12 cellular contexts compared by ENCODE assay signal in the genomic region with DNA sequence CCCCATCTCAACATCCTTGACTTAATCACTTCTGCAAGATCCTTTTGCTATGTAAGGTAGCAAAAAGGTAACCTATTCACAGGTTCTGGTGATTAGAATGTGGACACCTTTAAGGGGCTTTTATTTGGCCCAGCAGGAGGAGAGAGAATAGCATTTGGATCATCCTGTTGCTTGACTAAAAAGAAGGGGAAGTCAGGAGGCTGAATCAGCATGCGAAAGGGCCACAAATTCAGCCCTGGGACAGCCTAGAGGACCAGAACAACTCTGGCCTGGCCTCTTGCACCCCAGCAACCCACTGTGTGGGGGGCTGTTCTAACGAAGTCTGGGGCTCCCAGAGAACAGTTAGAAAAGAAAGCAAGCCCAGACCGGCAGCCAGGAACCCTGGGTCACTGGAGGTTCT. TPM values are rescaled to one million over a fixed set of nuclear protein-coding genes. Genes with fewer than 3 reads are reported as not detected.
A peak's percentile ranks its signal among the peaks of the same experiment; 100 is the strongest.
DNase-seq lines count a peak whose midpoint lies in the region; ATAC-seq, FAIRE-seq and TF ChIP-seq lines count a peak whose summit lies in the region.
"Had no signal": no experiment of that assay in that cellular context is flagged by ENCODE, and none has a peak within 500 bp of the region (broad histone marks: within the 10 kb centered on the region; RNA-seq: fewer than 3 reads in every experiment).

No MANE protein-coding gene starts in this region.

- peaks cover 15% of the 10 kb centered on the region for H3K27me3 Mint-ChIP-seq in activated naive CD4-positive, alpha-beta T cell treated with anti-CD3 and anti-CD28 coated beads for 36 hours (ENCODE audit: low read depth)

- H3K4me3 Mint-ChIP-seq in activated naive CD4-positive, alpha-beta T cell treated with anti-CD3 and anti-CD28 coated beads for 36 hours, result no peak overlapping the region
- H3K4me3 Mint-ChIP-seq: CD4-positive, alpha-beta T cell had no signal

- no peak for TF ChIP-seq EP300 in GM12878 (IDR thresholded peaks at IDR 0.05; ENCODE audit: borderline replicate concordance in 1 of 2, control insufficient read depth in 1 of 2, low read depth in 2 of 2, low read length in 2 of 2)

- DNase-seq in heart left ventricle, result no peak
- no peak for DNase-seq in left cardiac atrium
- DNase-seq in GM12878 (ENCODE audit: low read depth, low spot score), result no peak
- peak; percentile 7 for DNase-seq in midbrain (lab: John Stamatoyannopoulos, UW)
- no peak for DNase-seq in activated naive CD4-positive, alpha-beta T cell treated with anti-CD3 and anti-CD28 coated beads for 36 hours
- DNase-seq in cerebellar nuclear complex (lab: John Stamatoyannopoulos, UW), result no peak
- DNase-seq: CD4-positive, alpha-beta T cell; effector CD4-positive, alpha-beta T cell; mammary epithelial cell; NCI-H345 had no signal

- H3K27ac Mint-ChIP-seq in activated naive CD4-positive, alpha-beta T cell treated with anti-CD3 and anti-CD28 coated beads for 36 hours, result no peak overlapping the region
- H3K27ac Mint-ChIP-seq: CD4-positive, alpha-beta T cell had no signal

- no peaks in the 10 kb centered on the region for H3K36me3 ChIP-seq in heart left ventricle
- no peaks in the 10 kb centered on the region for H3K36me3 ChIP-seq in GM12878 (ENCODE audit: control insufficient read depth in 2 of 2, insufficient read depth in 2 of 2, low read length in 1 of 2)
- H3K36me3 ChIP-seq in urinary bladder (ENCODE audit: insufficient read depth), result no peaks in the 10 kb centered on the region

- in situ Hi-C loops in GM12878 (cut with MboI), result loop anchor here (25.0 kb wide), 1 partner anchor 1835 kb away; the partner anchor contains the start of gene SSTR3

- no peak for FAIRE-seq in GM12878 (lab: Jason Lieb, UNC)

- no peak for ATAC-seq in heart left ventricle
- ATAC-seq in left cardiac atrium, result no peak
- ATAC-seq in GM12878, result no peak
- no peak for ATAC-seq in HG02678 (IDR thresholded peaks at IDR 0.05; ENCODE audit: unreplicated experiment)

- no peak overlapping the region for H3K4me3 ChIP-seq in heart left ventricle
- no peak overlapping the region for H3K4me3 ChIP-seq in GM12878
- no peak overlapping the region for H3K4me3 ChIP-seq in urinary bladder (ENCODE audit: low read depth, low read length)

- H4K20me1 ChIP-seq in GM12878 (ENCODE audit: control insufficient read depth, insufficient read depth), result no peaks in the 10 kb centered on the region

- POLR2A ChIA-PET in GM12878 (lab: Charles Lee), result interaction anchor here (1.4 to 3.2 kb wide), 4 partner anchors 9 to 32 kb away, joined by 4 to 20 read pairs (median 4); no protein-coding TSS in a partner anchor

- TF ChIP-seq CTCF in heart left ventricle (IDR thresholded peaks at IDR 0.05), result no peak
- no peak for TF ChIP-seq CTCF in GM12878 (IDR thresholded peaks at IDR 0.05 in 2 of 3, conservative IDR thresholded peaks at IDR 0.05 in 1 of 3; ENCODE audit: control insufficient read depth in 2 of 3, extremely low read depth in 1 of 3, insufficient read depth in 1 of 3, low read depth in 3 of 3, low read length in 3 of 3)

- CTCF ChIA-PET in GM12878 (lab: Yijun Ruan, JAX), result interaction anchor here (1.7 kb wide), 1 partner anchor 32 kb away, joined by 4 read pairs; no protein-coding TSS in a partner anchor
- CTCF ChIA-PET in activated naive CD4-positive, alpha-beta T cell treated with anti-CD3 and anti-CD28 coated beads for 36 hours (lab: Charles Lee), result interaction anchor here (0.5 to 0.6 kb wide), 2 partner anchors 119 to 213 kb away, joined by 3 read pairs; no protein-coding TSS in a partner anchor

- H3K4me1 ChIP-seq in heart left ventricle, result peaks cover 0 to 62% (median 20%) of the 10 kb centered on the region in 12 donors
- H3K4me1 ChIP-seq in GM12878 (ENCODE audit: control insufficient read depth, insufficient read depth, low read length), result peaks cover 32% of the 10 kb centered on the region
- no peaks in the 10 kb centered on the region for H3K4me1 ChIP-seq in urinary bladder (ENCODE audit: insufficient read depth)

- 83 to 94% (median 90%) methylated on average over 3 of the region's 3 CpGs for WGBS in heart left ventricle, 4 donors
- 74% methylated on average over 3 of the region's 3 CpGs for WGBS in GM12878 (ENCODE audit: insufficient coverage, insufficient replicate concordance, low lambda C conversion rate, missing lambda C conversion rate)
- 80% methylated on average over 3 of the region's 3 CpGs for WGBS in urinary bladder

- intact Hi-C loops in heart left ventricle (cut with DNase I), result no loop called here
- intact Hi-C loops in left cardiac atrium (cut with DNase I), result no loop called here
- intact Hi-C loops in GM12878 (cut with micrococcal nuclease; ENCODE audit: unreplicated experiment), result loop anchor here (2.0 kb wide), 1 partner anchor 33 kb away; no protein-coding TSS in a partner anchor
- intact Hi-C loops in activated naive CD4-positive, alpha-beta T cell treated with anti-CD3 and anti-CD28 coated beads for 36 hours (cut with micrococcal nuclease), result no loop called here

- H3K9me3 ChIP-seq in heart left ventricle, result no peaks in the 10 kb centered on the region
- no peaks in the 10 kb centered on the region for H3K9me3 ChIP-seq in GM12878 (replicated peaks; ENCODE audit: control insufficient read depth, insufficient read depth, low read length)

- H3K79me2 ChIP-seq in GM12878 (ENCODE audit: control insufficient read depth, insufficient read depth, low read length), result peaks cover 2% of the 10 kb centered on the region

- SMC1A ChIA-PET in GM12878 (lab: Charles Lee; ENCODE audit: uncharacterized antibody, unreplicated experiment), result interaction anchor here (1.0 to 2.3 kb wide), 3 partner anchors 27 to 204 kb away, joined by 4 to 7 read pairs (median 7); no protein-coding TSS in a partner anchor

- BruUV-seq in GM12878 (replicated peaks; lab: Mats Ljungman, UMichigan), result no TSS peak

- TF ChIP-seq RAD21 in GM12878 (IDR thresholded peaks at IDR 0.05; ENCODE audit: insufficient read depth, low read depth, low read length), result no peak

- H3K27me3 ChIP-seq in heart left ventricle (no peaks in the 10 kb centered on the region), GM12878 (replicated peaks in 1 of 2; ENCODE audit: control insufficient read depth in 2 of 2, insufficient read depth in 2 of 2, low read length in 1 of 2) (no peaks in the 10 kb centered on the region)

- RAD21 ChIA-PET in GM12878 (lab: Charles Lee; ENCODE audit: unreplicated experiment), result interaction anchor here (2.0 to 2.8 kb wide), 4 partner anchors 19 to 33 kb away, joined by 5 to 23 read pairs (median 15); no protein-coding TSS in a partner anchor

- no peaks in the 10 kb centered on the region for H3K9me3 Mint-ChIP-seq in activated naive CD4-positive, alpha-beta T cell treated with anti-CD3 and anti-CD28 coated beads for 36 hours
- H3K9me3 Mint-ChIP-seq: CD4-positive, alpha-beta T cell had no signal

- no peak overlapping the region for H2AFZ ChIP-seq in GM12878 (ENCODE audit: control insufficient read depth, low read depth, low read length)

- no peak overlapping the region for H3K4me2 ChIP-seq in GM12878 (ENCODE audit: control insufficient read depth, insufficient read depth)

- H3K9ac ChIP-seq in GM12878 (ENCODE audit: control insufficient read depth, insufficient read depth, low read length), result no peak overlapping the region; the same call in 1 of the 2 replicates

- peaks cover 18% of the 10 kb centered on the region for H3K4me1 Mint-ChIP-seq in activated naive CD4-positive, alpha-beta T cell treated with anti-CD3 and anti-CD28 coated beads for 36 hours (ENCODE audit: low read depth)

- TF ChIP-seq POLR2A in heart left ventricle (IDR thresholded peaks at IDR 0.05) (no peak), GM12878 (IDR thresholded peaks at IDR 0.05; ENCODE audit: low read depth, low read length) (no peak)

- no peaks in the 10 kb centered on the region for H3K36me3 Mint-ChIP-seq in activated naive CD4-positive, alpha-beta T cell treated with anti-CD3 and anti-CD28 coated beads for 36 hours (ENCODE audit: low read depth)

- H3K27ac ChIP-seq in heart left ventricle, result peak overlapping the region in 10 of 12 donors; percentile 30 to 87 (median 70)
- peak overlapping the region; percentile 81 for H3K27ac ChIP-seq in GM12878 (ENCODE audit: control insufficient read depth, insufficient read depth)
- peak overlapping the region; percentile 6 for H3K27ac ChIP-seq in urinary bladder (ENCODE audit: low read depth)

RNA-seq across cellular contexts. Expression of gene HMOX1, which starts 3.2 kb away (rescaled TPM):
- total RNA-seq in heart left ventricle, result 100 to 1,000 TPM in 1 of 9 donors, 10 to 100 TPM in 2, 1 to 10 TPM in 6; 2.6 to 126 (median 5.2) TPM
- 1 to 10 TPM; 2.4 to 4.8 TPM for polyA plus RNA-seq in heart left ventricle
- 10 to 100 TPM; 13.6 to 16.0 TPM for total RNA-seq in left cardiac atrium
- total RNA-seq in GM12878 (2013; cell fraction: nucleolus; rRNA removed), result 7.3 and 7.5 TPM in 2 replicates
- 17.5 and 24.1 TPM in 2 replicates for total RNA-seq in GM12878 (2014; rRNA removed)
- 9.9 and 12.5 TPM in 2 replicates for total RNA-seq in GM12878 (2014; rRNA removed; fragmentation: Illumina TruSeq; extraction: Trizol)
- 20.2 and 21.9 TPM in 2 replicates for total RNA-seq in GM12878 (2021)
- 9.7 TPM for polyA plus RNA-seq in GM12878 (2011; ENCODE audit: low read depth)
- 15.8 and 36.7 TPM in 2 replicates for polyA plus RNA-seq in GM12878 (2011; rRNA removed)
- 55.4 and 56.2 TPM in 2 replicates for polyA plus RNA-seq in GM12878 (2011; cell fraction: cytosol; rRNA removed)
- polyA plus RNA-seq in GM12878 (2011; cell fraction: nucleus; rRNA removed), result 31.5 and 37.5 TPM in 2 replicates
- polyA plus RNA-seq in GM12878 (2012), result 9.3 and 19.2 TPM in 2 replicates
- 9.9 and 18.3 TPM in 2 replicates for polyA plus RNA-seq in GM12878 (2014; fragmentation: Illumina TruSeq; extraction: Trizol)
- 1 to 10 TPM; 1.5 to 2.4 TPM for polyA plus RNA-seq in GM12878 (2014; fragmentation: Nextera tagmentation; extraction: Ambion mirVana)
- polyA plus RNA-seq in GM12878 (2014; rRNA removed), result 22.9 and 30.6 TPM in 2 replicates
- polyA plus RNA-seq in GM12878 (2016; fragmentation: Nextera tagmentation; extraction: Ambion mirVana), result 10 to 100 TPM; 16.9 to 19.3 TPM
- 13.0 and 30.4 TPM in 2 replicates for polyA minus RNA-seq in GM12878 (2011; rRNA and poly(A)+ RNA removed)
- polyA minus RNA-seq in GM12878 (2011; cell fraction: cytosol; rRNA and poly(A)+ RNA removed), result 10.2 and 10.8 TPM in 2 replicates
- polyA minus RNA-seq in GM12878 (2011; cell fraction: nucleus; rRNA and poly(A)+ RNA removed), result 7.7 and 15.9 TPM in 2 replicates
- 9.7 TPM for total RNA-seq in urinary bladder
- polyA plus RNA-seq in urinary bladder, result 11.3 TPM
- total RNA-seq in activated naive CD4-positive, alpha-beta T cell treated with anti-CD3 and anti-CD28 coated beads for 36 hours, result under 1 TPM; 0.15 to 0.21 TPM

RNA-seq across cellular contexts. Expression of gene MCM5, which starts 22.2 kb away (rescaled TPM):
- total RNA-seq in heart left ventricle (10 to 100 TPM in 5 of 9 donors, 1 to 10 TPM in 4; 7.3 to 30.2 (median 12.3) TPM), left cardiac atrium (10 to 100 TPM; 11.0 to 21.9 TPM), GM12878 (2014; rRNA removed) (251 and 253 TPM in 2 replicates), GM12878 (2014; rRNA removed; fragmentation: Illumina TruSeq; extraction: Trizol) (84.6 and 100 TPM in 2 replicates), GM12878 (2021) (277 and 301 TPM in 2 replicates), urinary bladder (24.7 TPM)
- polyA plus RNA-seq in heart left ventricle (10 to 100 TPM in 1 of 2 donors, 1 to 10 TPM in 1; 5.9 to 14.0 TPM), GM12878 (2011; rRNA removed) (97.8 and 186 TPM in 2 replicates), GM12878 (2014; fragmentation: Illumina TruSeq; extraction: Trizol) (35.9 and 98.0 TPM in 2 replicates), GM12878 (2014; fragmentation: Nextera tagmentation; extraction: Ambion mirVana) (10 to 100 TPM; 14.1 to 22.1 TPM), GM12878 (2014; rRNA removed) (142 and 197 TPM in 2 replicates), GM12878 (2016; fragmentation: Nextera tagmentation; extraction: Ambion mirVana) (100 to 1,000 TPM; 348 to 360 TPM), urinary bladder (22.2 TPM)
- 242 and 271 TPM in 2 replicates for total RNA-seq in GM12878 (2013; cell fraction: nucleolus; rRNA removed)
- 32.5 TPM for polyA plus RNA-seq in GM12878 (2011; ENCODE audit: low read depth)
- 163 and 222 TPM in 2 replicates for polyA plus RNA-seq in GM12878 (2011; cell fraction: cytosol; rRNA removed)
- 384 and 412 TPM in 2 replicates for polyA plus RNA-seq in GM12878 (2011; cell fraction: nucleus; rRNA removed)
- polyA plus RNA-seq in GM12878 (2012), result 85.2 and 127 TPM in 2 replicates
- polyA minus RNA-seq in GM12878 (2011; rRNA and poly(A)+ RNA removed), result 280 and 293 TPM in 2 replicates
- polyA minus RNA-seq in GM12878 (2011; cell fraction: cytosol; rRNA and poly(A)+ RNA removed), result 86.7 and 136 TPM in 2 replicates
- polyA minus RNA-seq in GM12878 (2011; cell fraction: nucleus; rRNA and poly(A)+ RNA removed), result 114 and 175 TPM in 2 replicates
- total RNA-seq in activated naive CD4-positive, alpha-beta T cell treated with anti-CD3 and anti-CD28 coated beads for 36 hours, result 100 to 1,000 TPM; 293 to 301 TPM

Comparison
In these comparisons a context has a peak if more than half of its experiments do, and no peak if none do; other contexts are left out.
1. H3K27ac ChIP-seq: peak in every context shown above with its lines; median percentile 81 in GM12878; 70 in heart left ventricle; 6 in urinary bladder.